Comparison of ENCODE assay signal across 21 cellular contexts in the genomic region with DNA sequence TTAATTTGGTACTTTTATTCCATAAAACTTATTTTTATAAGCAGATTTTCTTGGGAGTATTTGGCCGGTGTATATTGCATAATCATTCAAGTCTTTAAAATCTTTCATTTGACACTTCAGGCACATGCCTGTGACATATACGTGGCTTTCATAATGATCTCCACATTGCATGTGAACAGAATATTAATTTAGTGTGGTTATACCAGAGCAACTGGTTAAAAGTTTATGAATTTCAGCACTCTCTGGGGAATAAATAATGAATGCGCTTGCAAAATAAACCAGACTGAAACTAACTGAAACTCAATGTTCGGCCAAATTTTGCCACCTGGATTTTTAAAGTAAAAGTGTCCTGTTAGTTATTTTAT.
DNase-seq lines count a peak whose midpoint lies in the region; ATAC-seq and TF ChIP-seq lines count a peak whose summit lies in the region.
"Had no signal": no experiment of that assay in that cellular context is flagged by ENCODE, and none has a peak within 500 bp of the region (broad histone marks: within the 10 kb centered on the region; RNA-seq: fewer than 3 reads in every experiment).

No MANE protein-coding gene starts in this region.

- POLR2A ChIA-PET in A673 (lab: Charles Lee; ENCODE audit: low non-redundant PET): no interaction called here
- POLR2A ChIA-PET in activated CD4-positive, alpha-beta T cell treated with anti-CD3 and anti-CD28 coated beads, Interleukin-2, amount 10 ng/mL, durations not matched to agents 7 days and 5 days (lab: Charles Lee): no interaction called here

- no peaks in the 10 kb centered on the region for H3K36me3 Mint-ChIP-seq in activated CD4-positive, alpha-beta T cell treated with anti-CD3 and anti-CD28 coated beads, Interleukin-2, amount 10 ng/mL, durations not matched to agents 7 days and 5 days (ENCODE audit: low read depth)

- H3K4me3 Mint-ChIP-seq in activated CD4-positive, alpha-beta T cell treated with anti-CD3 and anti-CD28 coated beads, Interleukin-2, amount 10 ng/mL, durations not matched to agents 7 days and 5 days: no peak overlapping the region
- H3K4me3 Mint-ChIP-seq: GM23338 had no signal

- no peaks in the 10 kb centered on the region for H3K27me3 ChIP-seq in A673 (replicated peaks; ENCODE audit: insufficient read depth, low read depth, low read length, poor library complexity)
- no peaks in the 10 kb centered on the region for H3K27me3 ChIP-seq in RWPE2 (ENCODE audit: insufficient read depth, poor library complexity, severe bottlenecking)
- H3K27me3 ChIP-seq: SJSA1 had no signal

- intact Hi-C loops in A673 (cut with micrococcal nuclease; ENCODE audit: unreplicated experiment): loop anchor here (5.0 kb wide), 2 partner anchors 78 to 243 kb away; a partner anchor contains a TSS

- H3K9me3 Mint-ChIP-seq in activated CD4-positive, alpha-beta T cell treated with anti-CD3 and anti-CD28 coated beads, Interleukin-2, amount 10 ng/mL, durations not matched to agents 7 days and 5 days: no peaks in the 10 kb centered on the region
- H3K9me3 Mint-ChIP-seq: GM23338 had no signal

- no peak overlapping the region for H3K4me3 ChIP-seq in A673 (ENCODE audit: low read depth, low read length, poor library complexity, severe bottlenecking)
- H3K4me3 ChIP-seq in RWPE2 (ENCODE audit: severe bottlenecking): no peak overlapping the region
- no peak overlapping the region for H3K4me3 ChIP-seq in fibroblast of mammary gland (ENCODE audit: control insufficient read depth, low read depth, low read length)
- H3K4me3 ChIP-seq: GM12878, GM23338, SJSA1 had no signal

- TF ChIP-seq CTCF in A673 (conservative IDR thresholded peaks at IDR 0.05; ENCODE audit: low read depth, low read length) (no peak), RWPE2 (IDR thresholded peaks at IDR 0.05; ENCODE audit: poor library complexity, severe bottlenecking) (no peak), fibroblast of mammary gland (conservative IDR thresholded peaks at IDR 0.05; ENCODE audit: control insufficient read depth, insufficient read depth, low read depth, low read length) (no peak)

- H3K27ac ChIP-seq in A673 (ENCODE audit: low read depth, low read length, poor library complexity, severe bottlenecking): peak overlapping the region; percentile 88
- peak overlapping the region; percentile 100 for H3K27ac ChIP-seq in RWPE2 (ENCODE audit: poor library complexity, severe bottlenecking)
- H3K27ac ChIP-seq: C4-2B had no signal

- no peak overlapping the region for H3K27ac Mint-ChIP-seq in activated CD4-positive, alpha-beta T cell treated with anti-CD3 and anti-CD28 coated beads, Interleukin-2, amount 10 ng/mL, durations not matched to agents 7 days and 5 days
- H3K27ac Mint-ChIP-seq: GM23338 had no signal

- no peaks in the 10 kb centered on the region for H3K27me3 Mint-ChIP-seq in activated CD4-positive, alpha-beta T cell treated with anti-CD3 and anti-CD28 coated beads, Interleukin-2, amount 10 ng/mL, durations not matched to agents 7 days and 5 days

- H3K4me1 ChIP-seq in A673 (ENCODE audit: insufficient read depth, low read length, poor library complexity, severe bottlenecking) (peaks cover 99% of the 10 kb centered on the region), RWPE2 (ENCODE audit: insufficient read depth, poor library complexity, severe bottlenecking) (peaks cover 79% of the 10 kb centered on the region)

- DNase-seq in A673 (ENCODE audit: low spot score): no peak
- peak; percentile 41 for DNase-seq in EH (ENCODE audit: low read depth)
- DNase-seq in RWPE2 (ENCODE audit: low spot score): no peak
- peak; percentile 68 for DNase-seq in fibroblast of mammary gland (ENCODE audit: low read depth)
- DNase-seq in globus pallidus (ENCODE audit: low spot score): no peak
- no peak for DNase-seq in activated CD4-positive, alpha-beta T cell treated with anti-CD3 and anti-CD28 coated beads, Interleukin-2, amount 10 ng/mL, durations not matched to agents 7 days and 5 days
- no peak for DNase-seq in SHP77 treated with DMSO at 0.1 percent for 48 hours (lab: John Stamatoyannopoulos, UW)
- no peak for DNase-seq in NCI-H2196 treated with DMSO at 0.1 percent for 48 hours (lab: John Stamatoyannopoulos, UW; ENCODE audit: unreplicated experiment)
- DNase-seq: 8988T, DMS79, HCEC 1CT, NCI-H1105, NCI-H1694, NCI-H2107, NCI-H2227 treated with DMSO at 0.1 percent for 48 hours, NCI-H524, NCI-H82 had no signal

- CTCF ChIA-PET in A673 (lab: Charles Lee): no interaction called here
- CTCF ChIA-PET in activated CD4-positive, alpha-beta T cell treated with anti-CD3 and anti-CD28 coated beads, Interleukin-2, amount 10 ng/mL, durations not matched to agents 7 days and 5 days (lab: Charles Lee): no interaction called here

- H3K4me1 Mint-ChIP-seq in activated CD4-positive, alpha-beta T cell treated with anti-CD3 and anti-CD28 coated beads, Interleukin-2, amount 10 ng/mL, durations not matched to agents 7 days and 5 days: no peaks in the 10 kb centered on the region

- no peaks in the 10 kb centered on the region for H3K36me3 ChIP-seq in A673 (ENCODE audit: insufficient read depth, low read length, poor library complexity, severe bottlenecking)
- H3K36me3 ChIP-seq in RWPE2 (ENCODE audit: low read depth): no peaks in the 10 kb centered on the region
- H3K36me3 ChIP-seq: SJSA1 had no signal

- BruUV-seq in A673 (replicated peaks; lab: Mats Ljungman, UMichigan): no TSS peak

- no peaks in the 10 kb centered on the region for H3K9me3 ChIP-seq in A673 (ENCODE audit: low read depth, low read length, poor library complexity, severe bottlenecking)
- H3K9me3 ChIP-seq in RWPE2 (ENCODE audit: severe bottlenecking): no peaks in the 10 kb centered on the region
- H3K9me3 ChIP-seq: SJSA1 had no signal

- no peak for ATAC-seq in RWPE2 (ENCODE audit: low read depth)
- ATAC-seq: GM12878, GM23338 had no signal

Comparison
In these comparisons a context has a peak if more than half of its experiments do, and no peak if none do; other contexts are left out.
1. DNase-seq: peak in EH (single experiment) and fibroblast of mammary gland (single experiment); none in A673 (single experiment), RWPE2 (single experiment), globus pallidus (single experiment), activated CD4-positive, alpha-beta T cell treated with anti-CD3 and anti-CD28 coated beads, Interleukin-2, amount 10 ng/mL, durations not matched to agents 7 days and 5 days (single experiment), SHP77 treated with DMSO at 0.1 percent for 48 hours (single experiment) and NCI-H2196 treated with DMSO at 0.1 percent for 48 hours (single experiment).